9 cellular contexts compared by ENCODE assay signal in the genomic region with DNA sequence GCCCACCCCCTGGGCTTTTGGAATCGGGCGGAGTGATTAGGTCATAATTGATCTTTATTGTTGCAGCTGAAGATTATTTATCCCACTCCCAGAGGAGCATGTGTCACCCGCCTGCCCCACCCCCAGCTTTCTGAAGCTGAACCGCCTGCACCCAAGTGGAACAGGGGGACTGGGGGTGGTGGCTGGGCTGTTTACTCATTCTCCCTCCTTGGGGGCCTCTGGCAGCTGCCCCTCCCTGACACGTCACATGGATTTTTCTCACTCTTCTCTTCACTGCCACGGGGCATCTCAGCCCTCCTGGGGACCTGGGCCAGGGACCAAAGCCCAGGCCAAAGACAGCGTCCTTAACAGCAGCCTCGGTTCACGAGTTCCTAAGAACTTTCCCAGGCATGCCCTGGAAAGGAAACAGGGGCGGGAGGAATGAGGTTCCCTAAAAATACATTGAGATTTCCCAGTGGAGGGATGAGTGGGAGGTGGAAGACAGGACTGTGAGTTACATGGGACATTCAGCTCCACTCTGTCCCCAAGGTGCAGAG. TPM values are rescaled to one million over a fixed set of nuclear protein-coding genes. Genes with fewer than 3 reads are reported as not detected.
DNase-seq lines count a peak whose midpoint lies in the region; ATAC-seq and TF ChIP-seq lines count a peak whose summit lies in the region.
"Had no signal": no experiment of that assay in that cellular context is flagged by ENCODE, and none has a peak within 500 bp of the region (broad histone marks: within the 10 kb centered on the region; RNA-seq: fewer than 3 reads in every experiment).

No MANE protein-coding gene starts in this region.

- H3K27ac Mint-ChIP-seq in activated T-cell treated with anti-CD3 and anti-CD28 coated beads, Interleukin-2, amount 50 U/mL, for 72 hours, result no peak overlapping the region

- H2BK12ac ChIP-seq in neuronal stem cell (ENCODE audit: low read length), result no peak overlapping the region

- H3K4me3 ChIP-seq in foreskin fibroblast (ENCODE audit: low read depth in 1 of 2, low read length in 2 of 2) (no peak overlapping the region), neuronal stem cell (ENCODE audit: low read length in 2 of 2) (no peak overlapping the region), uterus (no peak overlapping the region)

- H3K9me3 Mint-ChIP-seq in activated T-cell treated with anti-CD3 and anti-CD28 coated beads, Interleukin-2, amount 50 U/mL, for 72 hours, result peaks cover 1 to 3% of the 10 kb centered on the region in 2 donors

- no CpG with 5 or more reads among the region's 10 CpGs for WGBS in neuronal stem cell (ENCODE audit: extremely low coverage in 2 of 2, insufficient read length in 2 of 2, insufficient replicate concordance in 1 of 2), 2 donors

- no peaks in the 10 kb centered on the region for H3K79me1 ChIP-seq in neuronal stem cell (ENCODE audit: low read depth, low read length)

- peak overlapping the region; percentile 41 for H2AFZ ChIP-seq in neuronal stem cell (ENCODE audit: low read length)

- no peaks in the 10 kb centered on the region for H3K36me3 ChIP-seq in neuronal stem cell (replicated peaks in 1 of 2; ENCODE audit: control insufficient read depth in 2 of 2, insufficient read depth in 2 of 2, low read length in 2 of 2)
- H3K36me3 ChIP-seq in uterus, result no peaks in the 10 kb centered on the region

- no peak overlapping the region for H2BK120ac ChIP-seq in neuronal stem cell (ENCODE audit: low read depth, low read length)

- H2BK15ac ChIP-seq in neuronal stem cell (ENCODE audit: low read length), result peak overlapping the region; percentile 61

- no peak overlapping the region for H3K4me2 ChIP-seq in neuronal stem cell (ENCODE audit: insufficient read depth, low read length, poor library complexity, severe bottlenecking)

- H3K27ac ChIP-seq in neuronal stem cell (replicated peaks; ENCODE audit: low read length) (no peak overlapping the region), uterus (peak overlapping the region; percentile 79 to 80)

- no peak overlapping the region for H3K14ac ChIP-seq in neuronal stem cell (ENCODE audit: low read length)

- no peak overlapping the region for H3K9ac ChIP-seq in neuronal stem cell (ENCODE audit: low read depth, low read length, poor library complexity)

- H3K23ac ChIP-seq in neuronal stem cell (ENCODE audit: low read depth, low read length, poor library complexity), result no peak overlapping the region

- no peaks in the 10 kb centered on the region for H3K27me3 Mint-ChIP-seq in activated T-cell treated with anti-CD3 and anti-CD28 coated beads, Interleukin-2, amount 50 U/mL, for 72 hours (ENCODE audit: low read depth)

- H3K4me3 Mint-ChIP-seq in activated T-cell treated with anti-CD3 and anti-CD28 coated beads, Interleukin-2, amount 50 U/mL, for 72 hours, result no peak overlapping the region

- no peak overlapping the region for H2AK5ac ChIP-seq in neuronal stem cell (ENCODE audit: low read depth, low read length)

- H2BK5ac ChIP-seq in neuronal stem cell (ENCODE audit: low read length), result no peak overlapping the region

- H3K4ac ChIP-seq in neuronal stem cell (ENCODE audit: low read length), result no peak overlapping the region

- H3K4me1 ChIP-seq in neuronal stem cell (ENCODE audit: control insufficient read depth in 2 of 2, insufficient read depth in 1 of 2, low read depth in 1 of 2, low read length in 2 of 2), result peaks cover 2 to 6% of the 10 kb centered on the region in 2 donors
- H3K4me1 ChIP-seq in uterus, result peaks cover 5 to 10% of the 10 kb centered on the region in 2 donors

- H3K18ac ChIP-seq in neuronal stem cell (ENCODE audit: low read length), result peak overlapping the region; percentile 44

- peak; percentile 51 for DNase-seq in NCI-H82 (lab: John Stamatoyannopoulos, UW)
- no peak for DNase-seq in NCI-H82 treated with DMSO at 0.1 percent for 48 hours (lab: John Stamatoyannopoulos, UW; ENCODE audit: unreplicated experiment)
- peak; percentile 1 to 37 for DNase-seq in foreskin fibroblast
- DNase-seq in neuronal stem cell (ENCODE audit: low spot score), result no peak
- DNase-seq in uterus, result peak; percentile 37 to 40
- no peak for DNase-seq in activated T-cell treated with anti-CD3 and anti-CD28 coated beads, Interleukin-2, amount 50 U/mL, for 72 hours
- DNase-seq: NCI-H1417 treated with DMSO at 0.1 percent for 48 hours had no signal

- intact Hi-C loops in uterus (cut with DNase I; ENCODE audit: low total_unique reads), result no loop called here

- ATAC-seq in GM21723 (IDR thresholded peaks at IDR 0.05; ENCODE audit: unreplicated experiment) (no peak), GM21825 (IDR thresholded peaks at IDR 0.05; ENCODE audit: unreplicated experiment) (no peak)
- no peak for ATAC-seq in activated T-cell treated with anti-CD3 and anti-CD28 coated beads, Interleukin-2, amount 50 U/mL, for 72 hours (replicated peaks in 1 of 2)

- H3K4me1 Mint-ChIP-seq in activated T-cell treated with anti-CD3 and anti-CD28 coated beads, Interleukin-2, amount 50 U/mL, for 72 hours (ENCODE audit: low read depth), result no peaks in the 10 kb centered on the region

- H3K36me3 Mint-ChIP-seq in activated T-cell treated with anti-CD3 and anti-CD28 coated beads, Interleukin-2, amount 50 U/mL, for 72 hours (ENCODE audit: insufficient read depth in 2 of 2), result no peaks in the 10 kb centered on the region

- H3K27me3 ChIP-seq in neuronal stem cell (ENCODE audit: control insufficient read depth in 3 of 3, insufficient read depth in 3 of 3, low read depth in 1 of 3, low read length in 3 of 3) (no peaks in the 10 kb centered on the region), uterus (no peaks in the 10 kb centered on the region)

- H4K8ac ChIP-seq in neuronal stem cell (ENCODE audit: low read depth, low read length), result no peak overlapping the region

- TF ChIP-seq CTCF in foreskin fibroblast (IDR thresholded peaks at IDR 0.05; ENCODE audit: low read depth, low read length) (no peak), uterus (IDR thresholded peaks at IDR 0.05) (no peak)

- H3K9me3 ChIP-seq in neuronal stem cell (replicated peaks in 1 of 2; ENCODE audit: control insufficient read depth in 2 of 2, insufficient read depth in 1 of 2, low read depth in 1 of 2, low read length in 2 of 2), result peaks cover 1 to 4% of the 10 kb centered on the region in 2 donors
- no peaks in the 10 kb centered on the region for H3K9me3 ChIP-seq in uterus

- H4K91ac ChIP-seq in neuronal stem cell (ENCODE audit: low read depth, low read length, poor library complexity), result no peak overlapping the region

- no peak for TF ChIP-seq POLR2A in uterus (IDR thresholded peaks at IDR 0.05)

RNA-seq across cellular contexts. Expression of a gene that starts 31.6 kb away (rescaled TPM):
- polyA plus RNA-seq in neuronal stem cell (2013, experiment 1 of 2), result 16.2 TPM
- 16.8 TPM for polyA plus RNA-seq in neuronal stem cell (2013, experiment 2 of 2)
- 100 to 1,000 TPM in 1 of 4 donors, 10 to 100 TPM in 3; 15.7 to 139 (median 37.9) TPM for total RNA-seq in uterus
- total RNA-seq in activated T-cell treated with anti-CD3 and anti-CD28 coated beads, Interleukin-2, amount 50 U/mL, for 72 hours, result 1 to 10 TPM; 1.9 to 3.9 TPM

Comparison
In these comparisons a context has a peak if more than half of its experiments do, and no peak if none do; other contexts are left out.
1. DNase-seq: peak in NCI-H82 (single experiment), foreskin fibroblast (2 of 2) and uterus (2 of 2); none in NCI-H82 treated with DMSO at 0.1 percent for 48 hours (single experiment), neuronal stem cell (single experiment) and activated T-cell treated with anti-CD3 and anti-CD28 coated beads, Interleukin-2, amount 50 U/mL, for 72 hours (0 of 2).